7 cellular contexts compared by ENCODE assay signal in genomic region chr13:114234266-114234644, GRCh38. TPM values are rescaled to one million over a fixed set of nuclear protein-coding genes. Genes with fewer than 3 reads are reported as not detected.
DNase-seq lines count a peak whose midpoint lies in the region; ATAC-seq, FAIRE-seq and TF ChIP-seq lines count a peak whose summit lies in the region.

No MANE protein-coding gene starts in this region.

- no peaks in the 10 kb centered on the region for H4K20me1 ChIP-seq in keratinocyte (ENCODE audit: control insufficient read depth, extremely low read depth, insufficient read depth, low read length)

- H3K27me3 ChIP-seq in HL-60 (ENCODE audit: insufficient read depth, poor library complexity, severe bottlenecking) (no peaks in the 10 kb centered on the region), keratinocyte (ENCODE audit: control insufficient read depth, extremely low read depth, insufficient read depth, low read length) (peaks cover 5% of the 10 kb centered on the region), stomach smooth muscle (ENCODE audit: control insufficient read depth in 1 of 2, insufficient read depth in 2 of 2, low read length in 2 of 2) (peaks cover 1% of the 10 kb centered on the region in 2 donors)

- H3K36me3 ChIP-seq in keratinocyte (ENCODE audit: control insufficient read depth in 2 of 2, extremely low read depth in 1 of 2, insufficient read depth in 2 of 2, low read length in 2 of 2) = peaks cover 6 to 11% of the 10 kb centered on the region in 2 experiments
- peaks cover 13 to 14% of the 10 kb centered on the region in 2 donors for H3K36me3 ChIP-seq in stomach smooth muscle (ENCODE audit: control insufficient read depth in 2 of 2, insufficient read depth in 2 of 2, low read length in 2 of 2)

- FAIRE-seq in keratinocyte (lab: Jason Lieb, UNC) = no peak

- peaks cover 5% of the 10 kb centered on the region for H3K4me1 ChIP-seq in keratinocyte (ENCODE audit: control insufficient read depth, extremely low read depth, insufficient read depth, low read length)
- peaks cover 4% of the 10 kb centered on the region for H3K4me1 ChIP-seq in stomach smooth muscle (ENCODE audit: control insufficient read depth, insufficient read depth, low read length)

- H3K79me2 ChIP-seq in keratinocyte (ENCODE audit: control insufficient read depth, insufficient read depth, low read length) = peaks cover 21% of the 10 kb centered on the region

- DNase-seq in HL-60 (ENCODE audit: low read depth in 1 of 2, low spot score in 1 of 2) = no peak
- DNase-seq in keratinocyte (ENCODE audit: low read depth, low spot score) = no peak

- H3K27ac ChIP-seq in HL-60 (replicated peaks) = peak overlapping the region; percentile 85
- H3K27ac ChIP-seq in keratinocyte (ENCODE audit: control insufficient read depth, insufficient read depth, low read length) = peak overlapping the region; percentile 47
- H3K27ac ChIP-seq in stomach smooth muscle (ENCODE audit: low read length) = peak overlapping the region; percentile 69

- H3K36me3 Mint-ChIP-seq in activated T-helper 17 cell treated with anti-CD3 and anti-CD28 coated beads, Interleukin-2, amount 50 U/mL, for 72 hours (ENCODE audit: low read depth) = peaks cover 38% of the 10 kb centered on the region

- dilution Hi-C loops in keratinocyte (cut with MboI; ENCODE audit: extremely low pct_ligation_motif_present, low sequenced_read_pairs) = no loop called here

- peak overlapping the region; percentile 98 for H3K4me3 Mint-ChIP-seq in activated T-helper 17 cell treated with anti-CD3 and anti-CD28 coated beads, Interleukin-2, amount 50 U/mL, for 72 hours

- peak overlapping the region; percentile 84 for H3K4me2 ChIP-seq in keratinocyte (ENCODE audit: control insufficient read depth, extremely low read depth, insufficient read depth, low read depth, low read length)

- no peaks in the 10 kb centered on the region for H3K27me3 Mint-ChIP-seq in activated T-helper 17 cell treated with anti-CD3 and anti-CD28 coated beads, Interleukin-2, amount 50 U/mL, for 72 hours

- peak overlapping the region; percentile 84 for H2AFZ ChIP-seq in keratinocyte (ENCODE audit: control insufficient read depth, low read length)

- peaks cover 11% of the 10 kb centered on the region for H3K4me1 Mint-ChIP-seq in activated T-helper 17 cell treated with anti-CD3 and anti-CD28 coated beads, Interleukin-2, amount 50 U/mL, for 72 hours

- H3K27ac Mint-ChIP-seq in activated T-helper 17 cell treated with anti-CD3 and anti-CD28 coated beads, Interleukin-2, amount 50 U/mL, for 72 hours = peak overlapping the region; percentile 92

- ATAC-seq in activated T-helper 17 cell treated with anti-CD3 and anti-CD28 coated beads, Interleukin-2, amount 50 U/mL, for 72 hours (replicated peaks) = no peak
- ATAC-seq in GM21447 (IDR thresholded peaks at IDR 0.05; ENCODE audit: unreplicated experiment) (no peak), GM21619 (IDR thresholded peaks at IDR 0.05; ENCODE audit: unreplicated experiment) (no peak), GM19351 (IDR thresholded peaks at IDR 0.05; ENCODE audit: unreplicated experiment) (no peak)

- no peaks in the 10 kb centered on the region for H3K9me1 ChIP-seq in keratinocyte (ENCODE audit: control insufficient read depth, extremely low read depth, insufficient read depth, low read length)

- H3K9ac ChIP-seq in keratinocyte (ENCODE audit: control insufficient read depth, extremely low read depth, insufficient read depth, low read length) = peak overlapping the region; percentile 52
- peak overlapping the region; percentile 47 to 70 for H3K9ac ChIP-seq in stomach smooth muscle (ENCODE audit: low read length in 2 of 2)

- no peaks in the 10 kb centered on the region for H3K9me3 Mint-ChIP-seq in activated T-helper 17 cell treated with anti-CD3 and anti-CD28 coated beads, Interleukin-2, amount 50 U/mL, for 72 hours

- H3K9me3 ChIP-seq in keratinocyte (ENCODE audit: control insufficient read depth, low read depth, low read length) (no peaks in the 10 kb centered on the region), stomach smooth muscle (ENCODE audit: control insufficient read depth in 2 of 2, low read length in 2 of 2) (no peaks in the 10 kb centered on the region)

- TF ChIP-seq CTCF in HL-60 (IDR thresholded peaks at IDR 0.05; ENCODE audit: insufficient read depth, low read length) (no peak), keratinocyte (optimal IDR thresholded peaks at IDR 0.05 in 1 of 3, IDR thresholded peaks at IDR 0.05 in 1 of 3, conservative IDR thresholded peaks at IDR 0.05 in 1 of 3; ENCODE audit: extremely low read depth in 1 of 3, insufficient read depth in 2 of 3, low read length in 3 of 3) (no peak)

- H3K4me3 ChIP-seq in HL-60 (replicated peaks; ENCODE audit: insufficient read depth, low read length) = peak overlapping the region; percentile 89
- peak overlapping the region in 2 of 3 experiments; percentile 86 to 94 for H3K4me3 ChIP-seq in keratinocyte (ENCODE audit: control insufficient read depth in 2 of 3, extremely low read depth in 1 of 3, insufficient read depth in 2 of 3, low read depth in 1 of 3, low read length in 3 of 3)
- H3K4me3 ChIP-seq in stomach smooth muscle (ENCODE audit: low read length in 2 of 2) = peak overlapping the region; percentile 68 to 85

RNA-seq across cellular contexts. Expression of gene CDC16, which starts 0.4 kb away (rescaled TPM):
- 100 to 1,000 TPM in 1 of 2 donors, 10 to 100 TPM in 1; 61.9 to 100 TPM for total RNA-seq in activated T-helper 17 cell treated with anti-CD3 and anti-CD28 coated beads, Interleukin-2, amount 50 U/mL, for 72 hours
- 66.4 to 91.8 TPM (median 74.5 TPM) in 3 replicates for polyA plus RNA-seq in keratinocyte
- polyA plus RNA-seq in keratinocyte (2011; ENCODE audit: low read depth) = 117 TPM
- 54.7 and 95.4 TPM in 2 replicates for polyA plus RNA-seq in keratinocyte (2011; cell fraction: cytosol; rRNA removed)
- polyA plus RNA-seq in keratinocyte (2011; cell fraction: nucleus; rRNA removed) = 123 and 150 TPM in 2 replicates
- polyA plus RNA-seq in keratinocyte (2012; ENCODE audit: low replicate concordance) = 52.5 and 53.2 TPM in 2 replicates
- polyA minus RNA-seq in keratinocyte = 20.1 to 79.7 TPM (median 41.6 TPM) in 3 replicates
- polyA minus RNA-seq in keratinocyte (2011; cell fraction: cytosol; rRNA and poly(A)+ RNA removed) = 34.7 TPM
- 36.8 and 65.9 TPM in 2 replicates for polyA minus RNA-seq in keratinocyte (2011; cell fraction: nucleus; rRNA and poly(A)+ RNA removed)

RNA-seq across cellular contexts. Expression of gene UPF3A, which starts 47.1 kb away (rescaled TPM):
- total RNA-seq in activated T-helper 17 cell treated with anti-CD3 and anti-CD28 coated beads, Interleukin-2, amount 50 U/mL, for 72 hours = 10 to 100 TPM; 45.7 to 60.4 TPM
- polyA plus RNA-seq in keratinocyte = 41.1 to 60.8 TPM (median 42.2 TPM) in 3 replicates
- 51.5 TPM for polyA plus RNA-seq in keratinocyte (2011; ENCODE audit: low read depth)
- 46.3 and 47.6 TPM in 2 replicates for polyA plus RNA-seq in keratinocyte (2011; cell fraction: cytosol; rRNA removed)
- polyA plus RNA-seq in keratinocyte (2011; cell fraction: nucleus; rRNA removed) = 78.2 and 100 TPM in 2 replicates
- 27.9 and 47.5 TPM in 2 replicates for polyA plus RNA-seq in keratinocyte (2012; ENCODE audit: low replicate concordance)
- polyA minus RNA-seq in keratinocyte = 9.7 to 15.9 TPM (median 12.3 TPM) in 3 replicates
- 20.9 TPM for polyA minus RNA-seq in keratinocyte (2011; cell fraction: cytosol; rRNA and poly(A)+ RNA removed)
- polyA minus RNA-seq in keratinocyte (2011; cell fraction: nucleus; rRNA and poly(A)+ RNA removed) = 12.1 and 18.3 TPM in 2 replicates

RNA-seq across cellular contexts. Expression of gene CFAP97D2, which starts 55.2 kb away (rescaled TPM):
- not detected for total RNA-seq in activated T-helper 17 cell treated with anti-CD3 and anti-CD28 coated beads, Interleukin-2, amount 50 U/mL, for 72 hours
- polyA plus RNA-seq in keratinocyte = not detected in 3 replicates
- polyA plus RNA-seq in keratinocyte (2011; ENCODE audit: low read depth) = not detected
- polyA plus RNA-seq in keratinocyte (2011; cell fraction: cytosol; rRNA removed) = not detected in 2 replicates
- not detected in 2 replicates for polyA plus RNA-seq in keratinocyte (2011; cell fraction: nucleus; rRNA removed)
- not detected in 2 replicates for polyA plus RNA-seq in keratinocyte (2012; ENCODE audit: low replicate concordance)
- polyA minus RNA-seq in keratinocyte = not detected in 3 replicates
- polyA minus RNA-seq in keratinocyte (2011; cell fraction: cytosol; rRNA and poly(A)+ RNA removed) = not detected
- polyA minus RNA-seq in keratinocyte (2011; cell fraction: nucleus; rRNA and poly(A)+ RNA removed) = not detected in 2 replicates
